11 cellular contexts compared by ENCODE assay signal in genomic region chr15:47870956-47871625, GRCh38.
DNase-seq lines count a peak whose midpoint lies in the region; ATAC-seq, FAIRE-seq and TF ChIP-seq lines count a peak whose summit lies in the region.
"Had no signal": no experiment of that assay in that cellular context is flagged by ENCODE, and none has a peak within 500 bp of the region (broad histone marks: within the 10 kb centered on the region; RNA-seq: fewer than 3 reads in every experiment).

No MANE protein-coding gene starts in this region.

- POLR2A ChIA-PET in T-cell (lab: Charles Lee) = interaction anchor here in 1 of 2 donors (0.6 kb wide), 1 partner anchor 15 kb away, joined by 3 read pairs; no protein-coding TSS in a partner anchor

- peaks cover 2 to 8% (median 4%) of the 10 kb centered on the region in 3 donors for H3K9me3 Mint-ChIP-seq in T-cell

- H3K4me3 Mint-ChIP-seq in T-cell = no peak overlapping the region

- ATAC-seq in T-cell (replicated peaks in 1 of 4) (no peak), HG03432 (IDR thresholded peaks at IDR 0.05; ENCODE audit: unreplicated experiment) (no peak), GM18868 (IDR thresholded peaks at IDR 0.05; ENCODE audit: unreplicated experiment) (no peak)

- H3K36me3 Mint-ChIP-seq in T-cell = no peaks in the 10 kb centered on the region

- DNase-seq in HCEC 1CT (peak; percentile 85), NCI-H446 treated with DMSO at 0.1 percent for 48 hours (lab: John Stamatoyannopoulos, UW) (peak; percentile 93), dermis blood vessel endothelial cell (peak; percentile 53), renal cortical epithelial cell (ENCODE audit: low read depth) (peak; percentile 74), D721Med (ENCODE audit: insufficient read length, low spot score) (no peak), T-cell (no peak)
- DNase-seq: activated CD8-positive, alpha-beta memory T cell treated with anti-CD3 and anti-CD28 coated beads for 24 hours; GF-D8; Karpas-422 had no signal

- CTCF ChIA-PET in T-cell (lab: Charles Lee) = no interaction called here

- no peaks in the 10 kb centered on the region for H3K4me1 Mint-ChIP-seq in T-cell

- no peak for TF ChIP-seq CTCF in D721Med (IDR thresholded peaks at IDR 0.05; ENCODE audit: insufficient read depth, missing control alignments)

- peaks cover 0 to 3% of the 10 kb centered on the region in 2 donors for H3K27me3 Mint-ChIP-seq in T-cell

- no peak overlapping the region for H3K27ac Mint-ChIP-seq in T-cell

- FAIRE-seq in D721Med (lab: Jason Lieb, UNC) = no peak

Comparison
In these comparisons a context has a peak if more than half of its experiments do, and no peak if none do; other contexts are left out.
1. DNase-seq: peak in HCEC 1CT (single experiment), NCI-H446 treated with DMSO at 0.1 percent for 48 hours (single experiment), dermis blood vessel endothelial cell (single experiment) and renal cortical epithelial cell (single experiment); none in D721Med (single experiment) and T-cell (0 of 34).